21 cellular contexts compared by ENCODE assay signal in the genomic region with DNA sequence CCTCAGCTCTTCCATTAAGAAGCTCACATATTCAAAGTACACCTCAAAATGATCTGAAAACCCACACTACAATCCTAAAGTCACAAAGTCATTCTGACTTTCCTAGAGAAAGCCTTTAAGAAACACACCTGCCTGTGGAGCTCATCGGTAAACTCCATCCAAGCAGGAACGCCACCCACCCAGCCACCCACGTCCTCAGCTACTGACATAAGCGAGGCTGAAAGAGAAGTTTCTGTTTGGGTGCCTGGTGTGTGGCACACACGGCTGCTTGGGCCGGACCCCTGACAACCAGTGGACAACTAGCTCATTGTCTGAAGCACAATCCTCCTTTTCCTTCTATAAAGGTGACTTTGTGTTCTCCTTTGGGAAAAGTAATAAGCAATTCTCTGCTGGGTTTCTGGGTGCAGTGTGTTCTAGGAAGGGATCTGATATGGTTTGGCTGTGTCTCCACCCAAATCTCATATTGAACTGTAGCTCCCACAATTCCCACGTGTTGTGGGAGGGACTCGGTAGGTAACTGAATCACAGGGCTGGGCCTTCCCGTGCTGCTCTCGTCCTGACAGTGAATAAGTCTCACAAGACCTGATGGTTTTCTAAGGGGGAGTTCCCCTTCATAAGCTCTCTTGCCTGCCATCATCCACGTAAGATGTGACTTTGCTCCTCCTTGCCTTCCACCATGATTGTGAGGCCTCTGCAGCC. TPM values are rescaled to one million over a fixed set of nuclear protein-coding genes. Genes with fewer than 3 reads are reported as not detected.
DNase-seq lines count a peak whose midpoint lies in the region; ATAC-seq, FAIRE-seq and TF ChIP-seq lines count a peak whose summit lies in the region.
"Had no signal": no experiment of that assay in that cellular context is flagged by ENCODE, and none has a peak within 500 bp of the region (broad histone marks: within the 10 kb centered on the region; RNA-seq: fewer than 3 reads in every experiment).

No MANE protein-coding gene starts in this region.

- no peaks in the 10 kb centered on the region for H3K9me1 ChIP-seq in endothelial cell of umbilical vein (replicated peaks; ENCODE audit: control insufficient read depth, extremely low read depth, insufficient read depth, low read length)

- BruUV-seq in endothelial cell of umbilical vein (replicated peaks; lab: Mats Ljungman, UMichigan), result no TSS peak

- no peak for ATAC-seq in left cardiac atrium
- ATAC-seq in HG02759 (IDR thresholded peaks at IDR 0.05; ENCODE audit: unreplicated experiment), result no peak
- ATAC-seq in GM21737 (IDR thresholded peaks at IDR 0.05; ENCODE audit: unreplicated experiment), result no peak
- ATAC-seq: CD8-positive, alpha-beta T cell; heart left ventricle; left colon; naive thymus-derived CD4-positive, alpha-beta T cell; SK-N-SH treated with all-trans-retinoic acid at 6 μM for 48 hours; WTC11 had no signal

- POLR2A ChIA-PET in endothelial cell of umbilical vein (lab: Charles Lee), result no interaction called here

- WGBS in stomach, 5 donors, result 83 to 91% (median 89%) methylated on average over 11 of the region's 11 CpGs

- H3K4me2 ChIP-seq in endothelial cell of umbilical vein (ENCODE audit: insufficient read depth, low read length), result no peak overlapping the region

- DNase-seq in cardiac septum (ENCODE audit: low spot score) (peak; percentile 44), left cardiac atrium (no peak), HT1080 (ENCODE audit: low read depth) (peak; percentile 28), endothelial cell of umbilical vein (ENCODE audit: low read depth, low spot score) (no peak), stomach (peak; percentile 16)
- DNase-seq: CD8-positive, alpha-beta T cell; HCEC 1CT; heart left ventricle; left colon; naive thymus-derived CD4-positive, alpha-beta T cell; NCI-H524 treated with DMSO at 0.1 percent for 48 hours; occipital lobe; retina had no signal

- TF ChIP-seq EP300 in stomach (IDR thresholded peaks at IDR 0.05), result no peak

- H3K36me3 ChIP-seq in endothelial cell of umbilical vein (ENCODE audit: control insufficient read depth in 2 of 2, extremely low read depth in 1 of 2, insufficient read depth in 2 of 2, low read length in 2 of 2), result peaks cover 0 to 3% of the 10 kb centered on the region in 2 experiments
- H3K36me3 ChIP-seq in stomach, result peaks cover 0 to 36% (median 30%) of the 10 kb centered on the region in 4 donors
- H3K36me3 ChIP-seq: thoracic aorta had no signal

- H3K27ac ChIP-seq in endothelial cell of umbilical vein (ENCODE audit: insufficient read depth, low read depth, low read length) (peak overlapping the region; percentile 66), stomach (peak overlapping the region in 1 of 5 donors; percentile 29)
- H3K27ac ChIP-seq: heart left ventricle, RWPE1, thoracic aorta had no signal

- TF ChIP-seq POLR2A in endothelial cell of umbilical vein (IDR thresholded peaks at IDR 0.05; ENCODE audit: low read depth, low read length) (no peak), stomach (IDR thresholded peaks at IDR 0.05) (no peak)

- H3K4me1 ChIP-seq in endothelial cell of umbilical vein (ENCODE audit: control insufficient read depth, extremely low read depth, insufficient read depth, low read length) (peaks cover 28% of the 10 kb centered on the region), stomach (peaks cover 21 to 40% (median 28%) of the 10 kb centered on the region in 4 donors)

- H3K27me3 ChIP-seq in endothelial cell of umbilical vein (ENCODE audit: control insufficient read depth in 2 of 2, insufficient read depth in 2 of 2, low read length in 2 of 2) (no peaks in the 10 kb centered on the region), stomach (no peaks in the 10 kb centered on the region)
- H3K27me3 ChIP-seq: heart left ventricle had no signal

- H3K4me3 ChIP-seq in endothelial cell of umbilical vein (replicated peaks in 1 of 3; ENCODE audit: insufficient read depth in 1 of 3, low read depth in 1 of 3, low read length in 3 of 3) (no peak overlapping the region), stomach (no peak overlapping the region)
- H3K4me3 ChIP-seq: heart left ventricle, thoracic aorta had no signal

- peak overlapping the region; percentile 8 for H3K9ac ChIP-seq in endothelial cell of umbilical vein (replicated peaks; ENCODE audit: extremely low read depth, insufficient read depth, low read length)

- dilution Hi-C loops in endothelial cell of umbilical vein (cut with MboI; ENCODE audit: extremely low pct_ligation_motif_present, low sequenced_read_pairs), result no loop called here

- FAIRE-seq in endothelial cell of umbilical vein (lab: Jason Lieb, UNC), result no peak
- FAIRE-seq: endometrium, G401.6 had no signal

- no peak for TF ChIP-seq CTCF in endothelial cell of umbilical vein (IDR thresholded peaks at IDR 0.05; ENCODE audit: extremely low read depth in 1 of 2, insufficient read depth in 1 of 2, low read depth in 1 of 2, low read length in 2 of 2)
- TF ChIP-seq CTCF in stomach (IDR thresholded peaks at IDR 0.05), result no peak

- intact Hi-C loops in cardiac septum (cut with DNase I) (no loop called here), left cardiac atrium (cut with DNase I) (no loop called here), endothelial cell of umbilical vein (cut with micrococcal nuclease) (no loop called here), stomach (cut with DNase I; ENCODE audit: low total_unique reads) (no loop called here)

- H3K9me3 ChIP-seq in endothelial cell of umbilical vein (replicated peaks; ENCODE audit: control insufficient read depth, insufficient read depth, low read length) (no peaks in the 10 kb centered on the region), stomach (no peaks in the 10 kb centered on the region)
- H3K9me3 ChIP-seq: heart left ventricle, thoracic aorta had no signal

- no peaks in the 10 kb centered on the region for H4K20me1 ChIP-seq in endothelial cell of umbilical vein (replicated peaks; ENCODE audit: control insufficient read depth, extremely low read depth, insufficient read depth, low read length)

- CTCF ChIA-PET in endothelial cell of umbilical vein (lab: Charles Lee), result interaction anchor here (1.9 to 2.4 kb wide), 2 partner anchors 85 to 108 kb away, joined by 8 to 10 read pairs; no protein-coding TSS in a partner anchor

- peaks cover 44% of the 10 kb centered on the region for H3K79me2 ChIP-seq in endothelial cell of umbilical vein (ENCODE audit: control insufficient read depth, insufficient read depth, low read length)

- H2AFZ ChIP-seq in endothelial cell of umbilical vein (ENCODE audit: low read depth, low read length), result no peak overlapping the region

TF ChIP-seq in endothelial cell of umbilical vein, 7 proteins besides CTCF, POLR2A, EP300 and RAD21:
- TF ChIP-seq POLR2AphosphoS5 (IDR thresholded peaks at IDR 0.05; ENCODE audit: insufficient read depth, low read depth, low read length) (no peak), MAX (IDR thresholded peaks at IDR 0.05; ENCODE audit: insufficient read depth, insufficient read length) (no peak), EZH2 (IDR thresholded peaks at IDR 0.05; ENCODE audit: borderline replicate concordance, low read depth, low read length, severe bottlenecking) (no peak), MYC (IDR thresholded peaks at IDR 0.05; ENCODE audit: low read depth, low read length) (no peak), FOS (IDR thresholded peaks at IDR 0.05; ENCODE audit: borderline replicate concordance, insufficient read depth, low read length) (no peak), GATA2 (IDR thresholded peaks at IDR 0.05; ENCODE audit: insufficient read depth, insufficient read length, low read depth, low read length) (no peak), JUN (IDR thresholded peaks at IDR 0.05; ENCODE audit: borderline replicate concordance, insufficient read depth, insufficient read length, low read depth) (no peak)

RNA-seq across cellular contexts. Expression of gene FAM174B, which starts 26.1 kb away (rescaled TPM):
- total RNA-seq in cardiac septum (6.5 TPM), left cardiac atrium (10 to 100 TPM in 1 of 2 donors, 1 to 10 TPM in 1; 9.9 to 15.6 TPM), endothelial cell of umbilical vein (20.0 and 30.2 TPM in 2 replicates), stomach (10 to 100 TPM; 14.6 to 54.0 (median 36.2) TPM)
- total RNA-seq in HT1080 (2014; rRNA removed; shearing (Covaris generic)), result 0.37 and 0.63 TPM in 2 replicates
- 0.55 and 0.94 TPM in 2 replicates for polyA plus RNA-seq in HT1080 (2015; cell fraction: cytosol; rRNA removed)
- polyA plus RNA-seq in HT1080 (2015; cell fraction: nucleus; rRNA removed), result 0.38 and 2.0 TPM in 2 replicates
- polyA plus RNA-seq in endothelial cell of umbilical vein (22.9 and 25.9 TPM in 2 replicates), stomach (10 to 100 TPM; 21.7 to 30.3 (median 22.7) TPM)
- polyA plus RNA-seq in endothelial cell of umbilical vein (2011; cell fraction: cytosol; rRNA removed), result 31.8 and 39.0 TPM in 2 replicates
- polyA plus RNA-seq in endothelial cell of umbilical vein (2011; cell fraction: nucleus; rRNA removed), result 19.9 and 20.4 TPM in 2 replicates
- polyA plus RNA-seq in endothelial cell of umbilical vein (2012), result 70.9 and 71.0 TPM in 2 replicates
- 31.3 and 47.8 TPM in 2 replicates for polyA minus RNA-seq in endothelial cell of umbilical vein
- 10.9 TPM for polyA minus RNA-seq in endothelial cell of umbilical vein (2011; cell fraction: cytosol; rRNA and poly(A)+ RNA removed)
- polyA minus RNA-seq in endothelial cell of umbilical vein (2011; cell fraction: nucleus; rRNA and poly(A)+ RNA removed), result 16.4 and 32.0 TPM in 2 replicates

Comparison
In these comparisons a context has a peak if more than half of its experiments do, and no peak if none do; other contexts are left out.
1. DNase-seq: peak in cardiac septum (single experiment), HT1080 (single experiment) and stomach (single experiment); none in left cardiac atrium (single experiment) and endothelial cell of umbilical vein (single experiment).